20 cellular contexts compared by ENCODE assay signal in genomic region chr5:10700516-10700915, GRCh38.
DNase-seq lines count a peak whose midpoint lies in the region; ATAC-seq, FAIRE-seq and TF ChIP-seq lines count a peak whose summit lies in the region.
"Had no signal": no experiment of that assay in that cellular context is flagged by ENCODE, and none has a peak within 500 bp of the region (broad histone marks: within the 10 kb centered on the region; RNA-seq: fewer than 3 reads in every experiment).

No MANE protein-coding gene starts in this region.

- H3K4me3 Mint-ChIP-seq in stimulated activated naive CD8-positive, alpha-beta T cell treated with anti-CD3 and anti-CD28 coated beads, Interleukin-15, Interleukin-2, amounts not matched to agents 100 ng/mL and 50 ng/mL, for 24 hours, result peak overlapping the region; percentile 6
- no peak overlapping the region for H3K4me3 Mint-ChIP-seq in astrocyte (ENCODE audit: unreplicated experiment)

- no peak overlapping the region for H3K4me3 ChIP-seq in astrocyte (ENCODE audit: insufficient read depth, low read depth, low read length)
- no peak overlapping the region for H3K4me3 ChIP-seq in thyroid gland (replicated peaks in 1 of 3)
- H3K4me3 ChIP-seq: SJSA1, transverse colon had no signal

- TF ChIP-seq POLR2A in thyroid gland (IDR thresholded peaks at IDR 0.05), result no peak

- H3K27me3 Mint-ChIP-seq in stimulated activated naive CD8-positive, alpha-beta T cell treated with anti-CD3 and anti-CD28 coated beads, Interleukin-15, Interleukin-2, amounts not matched to agents 100 ng/mL and 50 ng/mL, for 24 hours, result no peaks in the 10 kb centered on the region
- no peaks in the 10 kb centered on the region for H3K27me3 Mint-ChIP-seq in astrocyte (ENCODE audit: low read depth, unreplicated experiment)

- H3K27ac ChIP-seq in astrocyte (ENCODE audit: low read depth, low read length) (peak overlapping the region; percentile 3), thyroid gland (peak overlapping the region; percentile 86 to 97 (median 91))
- H3K27ac ChIP-seq: SJSA1 had no signal

- peaks cover 54% of the 10 kb centered on the region for H3K4me1 ChIP-seq in astrocyte (ENCODE audit: insufficient read depth, low read length)
- peaks cover 61 to 71% of the 10 kb centered on the region in 2 donors for H3K4me1 ChIP-seq in thyroid gland

- FAIRE-seq in astrocyte (lab: Jason Lieb, UNC), result no peak

- peaks cover 37% of the 10 kb centered on the region for H4K20me1 ChIP-seq in astrocyte (ENCODE audit: insufficient read depth, low read length)

- intact Hi-C loops in thyroid gland (cut with DNase I), result no loop called here

- no peak overlapping the region for H3K4me2 ChIP-seq in astrocyte (ENCODE audit: low read length)

- H3K9me3 ChIP-seq in astrocyte (ENCODE audit: insufficient read depth, low read depth, low read length) (no peaks in the 10 kb centered on the region), thyroid gland (no peaks in the 10 kb centered on the region)
- H3K9me3 ChIP-seq: SJSA1, transverse colon had no signal

- WGBS in thyroid gland, 2 donors, result 92 to 94% methylated on average over 7 of the region's 7 CpGs

- no peak for DNase-seq in stimulated activated naive CD8-positive, alpha-beta T cell treated with anti-CD3 and anti-CD28 coated beads, Interleukin-15, Interleukin-2, amounts not matched to agents 100 U/mL and 50 U/mL, for 24 hours
- DNase-seq in astrocyte (ENCODE audit: low read depth), result no peak
- no peak for DNase-seq in thyroid gland
- DNase-seq in cerebellum (ENCODE audit: low spot score), result no peak
- DNase-seq in SKM-1 (lab: John Stamatoyannopoulos, UW; ENCODE audit: unreplicated experiment), result no peak
- DNase-seq in MV-4-11 (lab: John Stamatoyannopoulos, UW), result no peak
- DNase-seq: 8988T, dermis blood vessel endothelial cell, foreskin fibroblast, GF-D8, hypothalamus, KBM-7, midbrain, NCI-H1092 treated with DMSO at 0.1 percent for 48 hours, NCI-H2107, NCI-H510A treated with DMSO at 0.1 percent for 48 hours, transverse colon had no signal

- no peaks in the 10 kb centered on the region for H3K27me3 ChIP-seq in astrocyte (ENCODE audit: insufficient read depth, low read length)
- no peaks in the 10 kb centered on the region for H3K27me3 ChIP-seq in thyroid gland
- H3K27me3 ChIP-seq: SJSA1, transverse colon had no signal

- ATAC-seq in stimulated activated naive CD8-positive, alpha-beta T cell treated with anti-CD3 and anti-CD28 coated beads, Interleukin-15, Interleukin-2, amounts not matched to agents 100 U/mL and 50 U/mL, for 24 hours, result no peak
- peak; percentile 6 for ATAC-seq in HG03159 (IDR thresholded peaks at IDR 0.05; ENCODE audit: unreplicated experiment)

- H3K4me1 Mint-ChIP-seq in stimulated activated naive CD8-positive, alpha-beta T cell treated with anti-CD3 and anti-CD28 coated beads, Interleukin-15, Interleukin-2, amounts not matched to agents 100 ng/mL and 50 ng/mL, for 24 hours (ENCODE audit: low read depth), result peaks cover 67% of the 10 kb centered on the region
- H3K4me1 Mint-ChIP-seq in astrocyte (ENCODE audit: low read depth, unreplicated experiment), result peaks cover 87% of the 10 kb centered on the region

- TF ChIP-seq CTCF in astrocyte (IDR thresholded peaks at IDR 0.05; ENCODE audit: insufficient read depth, low read depth, low read length) (no peak), thyroid gland (IDR thresholded peaks at IDR 0.05) (no peak)

- H3K36me3 ChIP-seq in astrocyte (ENCODE audit: insufficient read depth, low read length) (no peaks in the 10 kb centered on the region), thyroid gland (no peaks in the 10 kb centered on the region)
- H3K36me3 ChIP-seq: transverse colon had no signal

- H3K36me3 Mint-ChIP-seq in stimulated activated naive CD8-positive, alpha-beta T cell treated with anti-CD3 and anti-CD28 coated beads, Interleukin-15, Interleukin-2, amounts not matched to agents 100 ng/mL and 50 ng/mL, for 24 hours (ENCODE audit: low read depth), result peaks cover 11% of the 10 kb centered on the region
- peaks cover 8% of the 10 kb centered on the region for H3K36me3 Mint-ChIP-seq in astrocyte (ENCODE audit: low read depth, unreplicated experiment)

- no peaks in the 10 kb centered on the region for H3K9me3 Mint-ChIP-seq in stimulated activated naive CD8-positive, alpha-beta T cell treated with anti-CD3 and anti-CD28 coated beads, Interleukin-15, Interleukin-2, amounts not matched to agents 100 ng/mL and 50 ng/mL, for 24 hours
- H3K9me3 Mint-ChIP-seq in astrocyte (ENCODE audit: unreplicated experiment), result no peaks in the 10 kb centered on the region

- no peak overlapping the region for H2AFZ ChIP-seq in astrocyte (ENCODE audit: low read depth, low read length)

- peak overlapping the region; percentile 81 for H3K27ac Mint-ChIP-seq in stimulated activated naive CD8-positive, alpha-beta T cell treated with anti-CD3 and anti-CD28 coated beads, Interleukin-15, Interleukin-2, amounts not matched to agents 100 ng/mL and 50 ng/mL, for 24 hours
- no peak overlapping the region for H3K27ac Mint-ChIP-seq in astrocyte (ENCODE audit: unreplicated experiment)

- H3K9ac ChIP-seq in astrocyte (ENCODE audit: low read length), result peak overlapping the region; percentile 14

- H3K79me2 ChIP-seq in astrocyte (ENCODE audit: insufficient read depth, low read length), result peaks cover 60% of the 10 kb centered on the region
